8 cellular contexts compared by ENCODE assay signal in genomic region chr2:120177011-120177621, GRCh38. TPM values are rescaled to one million over a fixed set of nuclear protein-coding genes. Genes with fewer than 3 reads are reported as not detected.
DNase-seq lines count a peak whose midpoint lies in the region; ATAC-seq, FAIRE-seq and TF ChIP-seq lines count a peak whose summit lies in the region.

No MANE protein-coding gene starts in this region.

- H3K4me3 Mint-ChIP-seq in activated T-helper 17 cell treated with anti-CD3 and anti-CD28 coated beads, Interleukin-2, amount 50 U/mL, for 72 hours, result peak overlapping the region; percentile 94

- TF ChIP-seq CTCF in GM12873 (IDR thresholded peaks at IDR 0.05; ENCODE audit: insufficient read depth, low read depth, low read length, missing control alignments) (peak; percentile 82), OCI-LY1 (IDR thresholded peaks at IDR 0.05; ENCODE audit: low read length) (peak; percentile 84), keratinocyte (optimal IDR thresholded peaks at IDR 0.05 in 1 of 3, IDR thresholded peaks at IDR 0.05 in 1 of 3, conservative IDR thresholded peaks at IDR 0.05 in 1 of 3; ENCODE audit: extremely low read depth in 1 of 3, insufficient read depth in 2 of 3, low read length in 3 of 3) (peak; percentile 65 to 91 (median 69))

- H3K9me3 ChIP-seq in OCI-LY1 (ENCODE audit: low read length) (no peaks in the 10 kb centered on the region), keratinocyte (ENCODE audit: control insufficient read depth, low read depth, low read length) (no peaks in the 10 kb centered on the region)

- H3K4me3 ChIP-seq in OCI-LY1 (ENCODE audit: low read depth, low read length, poor library complexity, severe bottlenecking), result peak overlapping the region; percentile 63
- H3K4me3 ChIP-seq in keratinocyte (ENCODE audit: control insufficient read depth in 2 of 3, extremely low read depth in 1 of 3, insufficient read depth in 2 of 3, low read depth in 1 of 3, low read length in 3 of 3), result peak overlapping the region; percentile 54 to 69 (median 60)

- H3K9ac ChIP-seq in OCI-LY1 (ENCODE audit: low read length), result peak overlapping the region; percentile 67
- peak overlapping the region; percentile 72 for H3K9ac ChIP-seq in keratinocyte (ENCODE audit: control insufficient read depth, extremely low read depth, insufficient read depth, low read length)

- H3K27ac ChIP-seq in OCI-LY1 (ENCODE audit: low read depth, low read length, poor library complexity, severe bottlenecking) (peak overlapping the region; percentile 84), keratinocyte (ENCODE audit: control insufficient read depth, insufficient read depth, low read length) (peak overlapping the region; percentile 62)

- no peaks in the 10 kb centered on the region for H3K36me3 ChIP-seq in OCI-LY1 (ENCODE audit: insufficient read depth, low read length)
- H3K36me3 ChIP-seq in keratinocyte (ENCODE audit: control insufficient read depth in 2 of 2, extremely low read depth in 1 of 2, insufficient read depth in 2 of 2, low read length in 2 of 2), result peaks cover 1 to 4% of the 10 kb centered on the region in 2 experiments

- peak; percentile 79 for FAIRE-seq in keratinocyte (lab: Jason Lieb, UNC)

- no peaks in the 10 kb centered on the region for H3K9me2 ChIP-seq in OCI-LY1 (ENCODE audit: low read depth, low read length)

- H3K4me1 ChIP-seq in OCI-LY1 (ENCODE audit: insufficient read depth, low read length, severe bottlenecking) (peaks cover 48% of the 10 kb centered on the region), keratinocyte (ENCODE audit: control insufficient read depth, extremely low read depth, insufficient read depth, low read length) (peaks cover 22% of the 10 kb centered on the region)

- peak overlapping the region; percentile 95 for H3K27ac Mint-ChIP-seq in activated T-helper 17 cell treated with anti-CD3 and anti-CD28 coated beads, Interleukin-2, amount 50 U/mL, for 72 hours

- peaks cover 13% of the 10 kb centered on the region for H3K4me1 Mint-ChIP-seq in activated T-helper 17 cell treated with anti-CD3 and anti-CD28 coated beads, Interleukin-2, amount 50 U/mL, for 72 hours

- H3K27me3 Mint-ChIP-seq in activated T-helper 17 cell treated with anti-CD3 and anti-CD28 coated beads, Interleukin-2, amount 50 U/mL, for 72 hours, result no peaks in the 10 kb centered on the region

- H4K20me1 ChIP-seq in OCI-LY1 (ENCODE audit: insufficient read depth, low read length) (no peaks in the 10 kb centered on the region), keratinocyte (ENCODE audit: control insufficient read depth, extremely low read depth, insufficient read depth, low read length) (no peaks in the 10 kb centered on the region)

- H3K4me2 ChIP-seq in OCI-LY1 (ENCODE audit: low read length) (peak overlapping the region; percentile 81), keratinocyte (ENCODE audit: control insufficient read depth, extremely low read depth, insufficient read depth, low read depth, low read length) (peak overlapping the region; percentile 70)

- no peaks in the 10 kb centered on the region for H3F3A ChIP-seq in OCI-LY1 (ENCODE audit: insufficient read depth, low read length)

- H3K27me3 ChIP-seq in OCI-LY1 (ENCODE audit: insufficient read depth, low read length), result no peaks in the 10 kb centered on the region
- no peaks in the 10 kb centered on the region for H3K27me3 ChIP-seq in keratinocyte (ENCODE audit: control insufficient read depth, extremely low read depth, insufficient read depth, low read length)

- no peaks in the 10 kb centered on the region for H3K36me3 Mint-ChIP-seq in activated T-helper 17 cell treated with anti-CD3 and anti-CD28 coated beads, Interleukin-2, amount 50 U/mL, for 72 hours (ENCODE audit: low read depth)

- H2AFZ ChIP-seq in OCI-LY1 (ENCODE audit: low read length) (no peak overlapping the region), keratinocyte (ENCODE audit: control insufficient read depth, low read length) (peak overlapping the region; percentile 93)

- DNase-seq in keratinocyte (ENCODE audit: low read depth, low spot score) (peak; percentile 50), 8988T (no peak), NCI-H748 treated with DMSO at 0.1 percent for 48 hours (lab: John Stamatoyannopoulos, UW) (no peak)
- peak; percentile 54 to 64 for DNase-seq in stimulated activated CD8-positive, alpha-beta memory T cell treated with anti-CD3 and anti-CD28 coated beads, Interleukin-4, amount 100 ng/mL, for 4 hours (ENCODE audit: low read depth in 2 of 2, low spot score in 1 of 2)

- H3K9me1 ChIP-seq in keratinocyte (ENCODE audit: control insufficient read depth, extremely low read depth, insufficient read depth, low read length), result no peaks in the 10 kb centered on the region

- no peaks in the 10 kb centered on the region for H3K9me3 Mint-ChIP-seq in activated T-helper 17 cell treated with anti-CD3 and anti-CD28 coated beads, Interleukin-2, amount 50 U/mL, for 72 hours

- ATAC-seq in HG02571 (IDR thresholded peaks at IDR 0.05; ENCODE audit: unreplicated experiment), result peak; percentile 96
- peak; percentile 92 for ATAC-seq in activated T-helper 17 cell treated with anti-CD3 and anti-CD28 coated beads, Interleukin-2, amount 50 U/mL, for 72 hours (replicated peaks)

- dilution Hi-C loops in keratinocyte (cut with MboI; ENCODE audit: extremely low pct_ligation_motif_present, low sequenced_read_pairs), result no loop called here

- H3K79me2 ChIP-seq in OCI-LY1 (ENCODE audit: insufficient read depth, low read length), result no peaks in the 10 kb centered on the region
- peaks cover 13% of the 10 kb centered on the region for H3K79me2 ChIP-seq in keratinocyte (ENCODE audit: control insufficient read depth, insufficient read depth, low read length)

RNA-seq across cellular contexts. Expression of gene TMEM185B, which starts 46.1 kb away (rescaled TPM):
- total RNA-seq in activated T-helper 17 cell treated with anti-CD3 and anti-CD28 coated beads, Interleukin-2, amount 50 U/mL, for 72 hours, result 10 to 100 TPM; 28.0 to 31.2 TPM
- 7.8 to 27.8 TPM (median 13.4 TPM) in 3 replicates for polyA plus RNA-seq in keratinocyte
- polyA plus RNA-seq in keratinocyte (2011; ENCODE audit: low read depth), result 1.3 TPM
- polyA plus RNA-seq in keratinocyte (2011; cell fraction: cytosol; rRNA removed), result 7.3 and 8.6 TPM in 2 replicates
- 30.7 and 33.7 TPM in 2 replicates for polyA plus RNA-seq in keratinocyte (2011; cell fraction: nucleus; rRNA removed)
- polyA plus RNA-seq in keratinocyte (2012; ENCODE audit: low replicate concordance), result 12.5 and 17.9 TPM in 2 replicates
- 7.5 to 39.5 TPM (median 8.8 TPM) in 3 replicates for polyA minus RNA-seq in keratinocyte
- 4.8 TPM for polyA minus RNA-seq in keratinocyte (2011; cell fraction: cytosol; rRNA and poly(A)+ RNA removed)
- 12.8 and 19.5 TPM in 2 replicates for polyA minus RNA-seq in keratinocyte (2011; cell fraction: nucleus; rRNA and poly(A)+ RNA removed)

Comparison
In these comparisons a context has a peak if more than half of its experiments do, and no peak if none do; other contexts are left out.
1. DNase-seq: peak in keratinocyte (single experiment) and stimulated activated CD8-positive, alpha-beta memory T cell treated with anti-CD3 and anti-CD28 coated beads, Interleukin-4, amount 100 ng/mL, for 4 hours (2 of 2); none in 8988T (single experiment) and NCI-H748 treated with DMSO at 0.1 percent for 48 hours (single experiment).
2. Peak in every context shown above with its lines, with median percentiles within 50 percentile points of each other: CTCF ChIP-seq.